Comparison of ENCODE assay signal across 19 cellular contexts in the genomic region with DNA sequence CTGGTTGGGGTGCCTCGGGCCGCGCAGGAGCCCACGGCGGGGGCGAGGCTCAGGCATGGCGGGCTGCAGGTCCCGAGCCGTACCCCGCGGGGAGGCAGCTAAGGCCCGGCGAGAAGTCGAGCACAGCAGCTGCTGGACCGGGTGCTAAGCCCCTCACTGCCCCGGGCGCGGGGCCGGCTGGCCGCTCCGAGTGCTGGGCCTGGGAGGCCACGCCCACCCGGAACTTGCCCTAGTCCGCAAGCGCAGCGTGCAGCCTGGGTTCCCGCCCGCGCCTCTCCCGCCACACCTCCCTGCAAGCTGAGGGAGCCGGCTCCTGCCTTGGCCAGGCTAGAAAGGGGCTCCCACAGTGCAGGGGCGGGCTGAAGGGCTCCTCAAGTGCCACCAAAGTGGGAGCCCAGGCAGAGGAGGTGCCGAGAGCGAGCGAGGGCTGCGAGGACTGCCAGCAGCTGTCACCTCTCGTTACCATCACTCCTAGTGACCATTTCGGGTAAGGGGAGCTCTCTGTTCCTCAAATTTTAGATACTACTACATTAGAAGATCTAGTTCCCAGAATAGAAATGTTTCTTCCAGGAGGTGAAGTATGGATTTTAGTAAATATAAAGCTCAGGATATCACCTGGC.
DNase-seq lines count a peak whose midpoint lies in the region; ATAC-seq and TF ChIP-seq lines count a peak whose summit lies in the region.
"Had no signal": no experiment of that assay in that cellular context is flagged by ENCODE, and none has a peak within 500 bp of the region (broad histone marks: within the 10 kb centered on the region; RNA-seq: fewer than 3 reads in every experiment).

No MANE protein-coding gene starts in this region.

- TF ChIP-seq EP300 in sigmoid colon (IDR thresholded peaks at IDR 0.05): no peak

- intact Hi-C loops in sigmoid colon (cut with DNase I): no loop called here

- no peaks in the 10 kb centered on the region for H3K9me3 ChIP-seq in sigmoid colon
- H3K9me3 ChIP-seq: SJCRH30 had no signal

- no peaks in the 10 kb centered on the region for H3K27me3 ChIP-seq in sigmoid colon
- H3K27me3 ChIP-seq: SJCRH30 had no signal

- DNase-seq in ELF-1 (ENCODE audit: low read depth, low spot score): peak; percentile 86
- peak; percentile 37 for DNase-seq in NCI-H2227 (lab: John Stamatoyannopoulos, UW; ENCODE audit: unreplicated experiment)
- peak; percentile 7 for DNase-seq in fibroblast of villous mesenchyme (ENCODE audit: low read depth)
- DNase-seq in sigmoid colon: peak; percentile 60
- DNase-seq in NCI-H446 treated with DMSO at 0.1 percent for 48 hours (lab: John Stamatoyannopoulos, UW): no peak
- DNase-seq in HCEC 1CT: no peak
- no peak for DNase-seq in left lobe of liver (ENCODE audit: low spot score)
- DNase-seq: ACHN, AML-193, DMS79, NCI-H1092 treated with DMSO at 0.1 percent for 48 hours, NCI-H146, NCI-H2081, NCI-H2171 treated with DMSO at 0.1 percent for 48 hours, NCI-H524, NCI-H82, PC-3, SJCRH30 had no signal

- TF ChIP-seq POLR2A in sigmoid colon (IDR thresholded peaks at IDR 0.05): no peak

- H3K4me1 ChIP-seq in sigmoid colon: no peaks in the 10 kb centered on the region
- H3K4me1 ChIP-seq: SJCRH30 had no signal

- H3K27ac ChIP-seq in sigmoid colon: no peak overlapping the region
- H3K27ac ChIP-seq: RWPE1, SJCRH30 had no signal

- peak overlapping the region; percentile 45 for H3K4me3 ChIP-seq in fibroblast of villous mesenchyme (ENCODE audit: low read depth, low read length)
- H3K4me3 ChIP-seq in sigmoid colon: no peak overlapping the region
- H3K4me3 ChIP-seq: SJCRH30 had no signal

- ATAC-seq in left lobe of liver: no peak
- ATAC-seq: PC-3 had no signal

- no peak for TF ChIP-seq CTCF in fibroblast of villous mesenchyme (IDR thresholded peaks at IDR 0.05; ENCODE audit: insufficient read depth, low read depth, low read length)
- TF ChIP-seq CTCF in sigmoid colon (IDR thresholded peaks at IDR 0.05): no peak

- 94% methylated on average over 38 of the region's 38 CpGs for WGBS in sigmoid colon, 2 donors

- H3K36me3 ChIP-seq in sigmoid colon: no peaks in the 10 kb centered on the region
- H3K36me3 ChIP-seq: SJCRH30 had no signal

Comparison
In these comparisons a context has a peak if more than half of its experiments do, and no peak if none do; other contexts are left out.
1. DNase-seq: peak in ELF-1 (single experiment), NCI-H2227 (single experiment), fibroblast of villous mesenchyme (single experiment) and sigmoid colon (single experiment); none in NCI-H446 treated with DMSO at 0.1 percent for 48 hours (single experiment), HCEC 1CT (single experiment) and left lobe of liver (single experiment).